2 cellular contexts compared by ENCODE assay signal in genomic region chr15:89335289-89336041, GRCh38.
TF ChIP-seq lines count a peak whose summit lies in the region.

No MANE protein-coding gene starts in this region.

TF ChIP-seq in K562, 482 proteins besides CTCF, POLR2A, EP300 and RAD21 (continued from another document and continues in another):
- TF ChIP-seq CHD7 (IDR thresholded peaks at IDR 0.05; ENCODE audit: low read depth, low read length) (no peak), CBX3 (IDR thresholded peaks at IDR 0.05; ENCODE audit: borderline replicate concordance in 1 of 2, low read length in 2 of 2) (no peak), SAFB (IDR thresholded peaks at IDR 0.05; ENCODE audit: borderline replicate concordance, low read depth, low read length) (no peak), NCOR1 (IDR thresholded peaks at IDR 0.05) (no peak), ZFP91 (CRISPR knock-in tag; IDR thresholded peaks at IDR 0.05) (0 out of 2 replicates have a peak, but pooled peaks have one; percentile 33), ZNF124 (CRISPR knock-in tag; IDR thresholded peaks at IDR 0.05) (no peak), RAD51 (IDR thresholded peaks at IDR 0.05; ENCODE audit: borderline replicate concordance, low read depth) (no peak), E2F1 (CRISPR knock-in tag; IDR thresholded peaks at IDR 0.05) (no peak), KDM2B (CRISPR knock-in tag; IDR thresholded peaks at IDR 0.05) (no peak)

TF ChIP-seq in HepG2, 621 proteins besides CTCF, POLR2A, EP300 and RAD21 (continued from another document and continues in another):
- TF ChIP-seq GMEB1 (CRISPR knock-in tag; IDR thresholded peaks at IDR 0.05; ENCODE audit: borderline replicate concordance) (no peak), NR2F2 (IDR thresholded peaks at IDR 0.05; ENCODE audit: borderline replicate concordance, low read depth) (no peak), TERF1 (CRISPR knock-in tag; IDR thresholded peaks at IDR 0.05) (no peak), ZNF547 (CRISPR knock-in tag; IDR thresholded peaks at IDR 0.05) (no peak), ZMYM2 (CRISPR knock-in tag; IDR thresholded peaks at IDR 0.05) (0 out of 2 replicates have a peak, but pooled peaks have one; percentile 17), KLF13 (CRISPR knock-in tag; IDR thresholded peaks at IDR 0.05) (no peak), KDM5B (CRISPR knock-in tag; IDR thresholded peaks at IDR 0.05; ENCODE audit: borderline replicate concordance) (0 out of 2 replicates have a peak, but pooled peaks have one; percentile 0), ZNF574 (CRISPR knock-in tag; IDR thresholded peaks at IDR 0.05) (no peak), ZNF282 (IDR thresholded peaks at IDR 0.05; ENCODE audit: partially characterized antibody) (no peak), TBX2 (CRISPR knock-in tag; IDR thresholded peaks at IDR 0.05; ENCODE audit: borderline replicate concordance) (no peak; the same call in 1 of the 2 replicates), ZNF512B (CRISPR knock-in tag; IDR thresholded peaks at IDR 0.05; ENCODE audit: borderline replicate concordance) (0 out of 2 replicates have a peak, but pooled peaks have one; percentile 22), DNMT1 (CRISPR knock-in tag; IDR thresholded peaks at IDR 0.05) (no peak), ZNF280B (CRISPR knock-in tag; IDR thresholded peaks at IDR 0.05; ENCODE audit: borderline replicate concordance) (no peak), ZFAT (CRISPR knock-in tag; conservative IDR thresholded peaks at IDR 0.05) (no peak), ATF1 (CRISPR knock-in tag; IDR thresholded peaks at IDR 0.05) (peak; percentile 32), ZNF550 (CRISPR knock-in tag; IDR thresholded peaks at IDR 0.05; ENCODE audit: borderline replicate concordance) (no peak), RNF2 (conservative IDR thresholded peaks at IDR 0.05; ENCODE audit: low read depth) (no peak), KLF6 (CRISPR knock-in tag; IDR thresholded peaks at IDR 0.05) (peak; percentile 11; the same call in 1 of the 2 replicates), SP4 (CRISPR knock-in tag; IDR thresholded peaks at IDR 0.05) (peak; percentile 52; the same call in 1 of the 2 replicates), ETS1 (CRISPR knock-in tag; IDR thresholded peaks at IDR 0.05) (no peak), ZNF589 (CRISPR knock-in tag; conservative IDR thresholded peaks at IDR 0.05) (no peak), SKIL (CRISPR knock-in tag; IDR thresholded peaks at IDR 0.05; ENCODE audit: borderline replicate concordance) (peak; percentile 56; the same call in 1 of the 2 replicates), ZBTB14 (CRISPR knock-in tag; IDR thresholded peaks at IDR 0.05) (no peak), TOPORS (CRISPR knock-in tag; IDR thresholded peaks at IDR 0.05) (no peak), ZNF256 (CRISPR knock-in tag; conservative IDR thresholded peaks at IDR 0.05) (no peak), ZNF10 (CRISPR knock-in tag; IDR thresholded peaks at IDR 0.05; ENCODE audit: borderline replicate concordance, low read depth) (no peak), TP53 (CRISPR knock-in tag; conservative IDR thresholded peaks at IDR 0.05) (no peak), ZNF580 (CRISPR knock-in tag; IDR thresholded peaks at IDR 0.05; ENCODE audit: borderline replicate concordance, low read depth) (no peak), MED8 (CRISPR knock-in tag; IDR thresholded peaks at IDR 0.05; ENCODE audit: insufficient replicate concordance) (no peak), CHCHD3 (CRISPR knock-in tag; IDR thresholded peaks at IDR 0.05) (0 out of 2 replicates have a peak, but pooled peaks have one; percentile 4), ZNF792 (CRISPR knock-in tag; IDR thresholded peaks at IDR 0.05) (no peak), TFAP4 (IDR thresholded peaks at IDR 0.05; ENCODE audit: borderline replicate concordance, low read depth) (peak; percentile 38; the same call in 1 of the 2 replicates), ZNF205 (CRISPR knock-in tag; IDR thresholded peaks at IDR 0.05) (no peak; the same call in 1 of the 2 replicates), SSRP1 (CRISPR knock-in tag; IDR thresholded peaks at IDR 0.05) (peak; percentile 93; the same call in 1 of the 2 replicates), ZNF543 (CRISPR knock-in tag; IDR thresholded peaks at IDR 0.05) (no peak), MTF2 (CRISPR knock-in tag; IDR thresholded peaks at IDR 0.05; ENCODE audit: borderline replicate concordance) (0 out of 2 replicates have a peak, but pooled peaks have one; percentile 34), ZFP91 (CRISPR knock-in tag; IDR thresholded peaks at IDR 0.05; ENCODE audit: borderline replicate concordance) (peak; percentile 18; the same call in 1 of the 2 replicates)
